Comparison of ENCODE assay signal across 24 cellular contexts in the genomic region with DNA sequence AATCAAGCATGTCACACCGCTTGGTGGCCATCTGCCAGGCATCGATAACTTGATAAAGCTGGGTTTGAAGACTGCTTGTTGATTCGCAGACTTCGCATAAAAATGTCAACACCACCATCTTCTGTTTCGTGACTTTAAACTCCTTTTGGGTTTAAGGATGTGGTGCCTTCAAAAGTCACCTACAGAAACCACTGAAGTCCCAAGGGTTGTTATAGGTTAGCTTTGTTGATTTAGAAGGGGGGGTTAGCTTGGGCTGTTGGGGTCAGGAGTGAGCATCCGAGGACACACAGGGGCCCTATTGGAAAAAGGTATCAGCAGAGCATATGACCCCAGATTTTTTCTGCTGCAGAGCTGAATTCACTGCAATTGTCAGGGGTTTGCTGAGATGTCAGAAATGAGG.
"Had no signal": no experiment of that assay in that cellular context is flagged by ENCODE, and none has a peak within 500 bp of the region (broad histone marks: within the 10 kb centered on the region; RNA-seq: fewer than 3 reads in every experiment).

No MANE protein-coding gene starts in this region.

- FAIRE-seq: colon, endothelial cell of umbilical vein, islet of Langerhans, keratinocyte had no signal

- H3K27me3 ChIP-seq: gastrocnemius medialis, left lung had no signal

- H3K27ac ChIP-seq: coronary artery, dorsolateral prefrontal cortex, esophagus squamous epithelium, gastrocnemius medialis, heart right ventricle, left lung, lower lobe of right lung had no signal

- H3K4me1 ChIP-seq: gastrocnemius medialis, heart right ventricle, left lung, lower lobe of right lung had no signal

- ATAC-seq: gastrocnemius medialis, heart right ventricle, left cardiac atrium, left lung, left ventricle myocardium superior, mucosa of descending colon had no signal

- H3K4me3 ChIP-seq: coronary artery, dorsolateral prefrontal cortex, esophagus squamous epithelium, gastrocnemius medialis, heart right ventricle, left lung, lower lobe of right lung, mucosa of descending colon had no signal

- H3K36me3 ChIP-seq: esophagus squamous epithelium, gastrocnemius medialis, heart right ventricle, left lung, lower lobe of right lung had no signal

- DNase-seq: dermis blood vessel endothelial cell; dorsolateral prefrontal cortex; effector CD4-positive, alpha-beta T cell; effector memory CD4-positive, alpha-beta T cell; esophagus squamous epithelium; foreskin fibroblast; foreskin melanocyte; gastrocnemius medialis; glutamatergic neuron; head of caudate nucleus; heart right ventricle; hippocampal formation; left cardiac atrium; left lung; left ventricle myocardium superior; lower lobe of right lung; mesenchymal stem cell; mucosa of descending colon; naive B cell had no signal

- H3K9me3 ChIP-seq: esophagus squamous epithelium, gastrocnemius medialis, left lung, lower lobe of right lung, mucosa of descending colon had no signal
